ENCODE assay signal across 22 cellular contexts in the genomic region with DNA sequence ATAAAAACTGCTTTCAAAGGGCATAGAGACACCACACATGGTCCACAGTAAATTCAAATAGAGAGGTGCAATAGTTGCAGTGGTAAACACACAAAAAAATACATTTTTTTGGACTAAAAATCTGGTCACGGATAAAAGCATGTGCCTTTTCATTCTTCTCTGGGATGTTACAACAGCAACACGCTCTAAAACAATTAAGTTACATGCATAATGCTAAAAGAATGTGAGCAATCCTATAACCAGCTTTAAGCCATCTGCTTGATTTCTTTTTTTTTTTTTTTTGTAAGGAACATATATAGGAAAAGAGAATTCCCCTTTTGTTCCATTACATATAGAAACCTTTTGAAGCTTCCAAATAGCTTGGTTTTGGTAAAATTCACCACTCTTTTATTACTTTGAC. TPM values are rescaled to one million over a fixed set of nuclear protein-coding genes. Genes with fewer than 3 reads are reported as not detected.
DNase-seq lines count a peak whose midpoint lies in the region; ATAC-seq, FAIRE-seq and TF ChIP-seq lines count a peak whose summit lies in the region.
"Had no signal": no experiment of that assay in that cellular context is flagged by ENCODE, and none has a peak within 500 bp of the region (broad histone marks: within the 10 kb centered on the region; RNA-seq: fewer than 3 reads in every experiment).

No MANE protein-coding gene starts in this region.

- intact Hi-C loops in naive thymus-derived CD4-positive, alpha-beta T cell (cut with micrococcal nuclease) = no loop called here

- H3K9ac ChIP-seq in astrocyte (ENCODE audit: low read length) = peak overlapping the region; percentile 30
- H3K9ac ChIP-seq: BLaER1 had no signal

- DNase-seq in AG04450 (ENCODE audit: low read depth, low spot score) = no peak
- DNase-seq in HS-5 (ENCODE audit: low read depth) = peak; percentile 66
- DNase-seq in astrocyte (ENCODE audit: low read depth) = peak; percentile 79
- peak; percentile 37 to 65 for DNase-seq in foreskin keratinocyte
- DNase-seq in immature natural killer cell = no peak
- no peak for DNase-seq in naive thymus-derived CD4-positive, alpha-beta T cell
- DNase-seq: 8988T; activated CD4-positive, alpha-beta T cell treated with anti-CD3 and anti-CD28 coated beads, Interleukin-2, amount 50 U/mL, for 48 hours; activated gamma-delta T cell treated with Interleukin-2 at 50 U/mL for 16 hours; activated T-cell treated with anti-CD3 and anti-CD28 coated beads for 4 hours; adrenal gland; Calu3; caudate nucleus; NCI-H1417 treated with DMSO at 0.1 percent for 48 hours; NCI-H524; upper lobe of right lung had no signal

- peaks cover 35% of the 10 kb centered on the region for H3K79me2 ChIP-seq in astrocyte (ENCODE audit: insufficient read depth, low read length)

- POLR2A ChIA-PET in AG04450 (lab: Yijun Ruan, JAX) = interaction anchor here (0.7 to 2.0 kb wide), 3 partner anchors 10 to 182 kb away, joined by 3 to 7 read pairs (median 5); no protein-coding TSS in a partner anchor
- POLR2A ChIA-PET in naive thymus-derived CD4-positive, alpha-beta T cell (lab: Charles Lee) = no interaction called here

- no peak for FAIRE-seq in astrocyte (lab: Jason Lieb, UNC)
- FAIRE-seq: H54 had no signal

- H3K9me3 Mint-ChIP-seq in astrocyte (ENCODE audit: unreplicated experiment) (no peaks in the 10 kb centered on the region), immature natural killer cell (peaks cover 1 to 5% (median 2%) of the 10 kb centered on the region in 6 donors)
- H3K9me3 Mint-ChIP-seq in naive thymus-derived CD4-positive, alpha-beta T cell = peaks cover 0 to 7% (median 0%) of the 10 kb centered on the region in 11 donors
- H3K9me3 Mint-ChIP-seq: WTC11 had no signal

- peaks cover 22% of the 10 kb centered on the region for H4K20me1 ChIP-seq in astrocyte (ENCODE audit: insufficient read depth, low read length)
- H4K20me1 ChIP-seq: BLaER1 had no signal

- H3K27me3 Mint-ChIP-seq in astrocyte (ENCODE audit: low read depth, unreplicated experiment) (no peaks in the 10 kb centered on the region), immature natural killer cell (ENCODE audit: low read depth in 3 of 3) (peaks cover 0 to 2% (median 0%) of the 10 kb centered on the region in 3 donors)
- H3K27me3 Mint-ChIP-seq in naive thymus-derived CD4-positive, alpha-beta T cell = peaks cover 0 to 25% (median 9%) of the 10 kb centered on the region in 5 donors

- H3K4me3 ChIP-seq in AG04450 (ENCODE audit: low read depth, low read length) (no peak overlapping the region), astrocyte (ENCODE audit: insufficient read depth, low read depth, low read length) (no peak overlapping the region)
- no peak overlapping the region for H3K4me3 ChIP-seq in naive thymus-derived CD4-positive, alpha-beta T cell (ENCODE audit: low read length)
- H3K4me3 ChIP-seq: adrenal gland, BLaER1, upper lobe of right lung had no signal

- H2AFZ ChIP-seq in astrocyte (ENCODE audit: low read depth, low read length) = no peak overlapping the region

- TF ChIP-seq CTCF in AG04450 (IDR thresholded peaks at IDR 0.05; ENCODE audit: low read depth, low read length) (no peak), astrocyte (IDR thresholded peaks at IDR 0.05; ENCODE audit: insufficient read depth, low read depth, low read length) (no peak), foreskin keratinocyte (conservative IDR thresholded peaks at IDR 0.05) (no peak)

- H3K36me3 Mint-ChIP-seq in astrocyte (ENCODE audit: low read depth, unreplicated experiment) = peaks cover 8% of the 10 kb centered on the region
- no peaks in the 10 kb centered on the region for H3K36me3 Mint-ChIP-seq in immature natural killer cell
- no peaks in the 10 kb centered on the region for H3K36me3 Mint-ChIP-seq in naive thymus-derived CD4-positive, alpha-beta T cell
- H3K36me3 Mint-ChIP-seq: WTC11 had no signal

- CTCF ChIA-PET in AG04450 (lab: Charles Lee) = interaction anchor here (1.5 kb wide), 1 partner anchor 196 kb away, joined by 3 read pairs; no protein-coding TSS in a partner anchor
- CTCF ChIA-PET in naive thymus-derived CD4-positive, alpha-beta T cell (lab: Charles Lee) = no interaction called here

- H3K27ac ChIP-seq in AG04450 (ENCODE audit: low read depth, low read length) (peak overlapping the region; percentile 47), astrocyte (ENCODE audit: low read depth, low read length) (peak overlapping the region; percentile 66), foreskin keratinocyte (peak overlapping the region; percentile 69)
- no peak overlapping the region for H3K27ac ChIP-seq in naive thymus-derived CD4-positive, alpha-beta T cell (ENCODE audit: low read depth, low read length)
- H3K27ac ChIP-seq: adrenal gland, BLaER1, neutrophil, upper lobe of right lung had no signal

- H3K4me3 Mint-ChIP-seq in astrocyte (ENCODE audit: unreplicated experiment) (peak overlapping the region; percentile 1), immature natural killer cell (no peak overlapping the region)
- H3K4me3 Mint-ChIP-seq in naive thymus-derived CD4-positive, alpha-beta T cell = no peak overlapping the region
- H3K4me3 Mint-ChIP-seq: WTC11 had no signal

- H3K36me3 ChIP-seq in astrocyte (ENCODE audit: insufficient read depth, low read length) = peaks cover 48% of the 10 kb centered on the region
- no peaks in the 10 kb centered on the region for H3K36me3 ChIP-seq in naive thymus-derived CD4-positive, alpha-beta T cell (ENCODE audit: control insufficient read depth in 2 of 3, insufficient read depth in 3 of 3, low read length in 3 of 3)
- H3K36me3 ChIP-seq: adrenal gland, BLaER1, neutrophil, upper lobe of right lung had no signal

- H3K4me1 ChIP-seq in astrocyte (ENCODE audit: insufficient read depth, low read length) (peaks cover 40% of the 10 kb centered on the region), foreskin keratinocyte (peaks cover 28% of the 10 kb centered on the region)
- no peaks in the 10 kb centered on the region for H3K4me1 ChIP-seq in naive thymus-derived CD4-positive, alpha-beta T cell (ENCODE audit: control insufficient read depth in 2 of 2, insufficient read depth in 2 of 2, low read length in 2 of 2)
- H3K4me1 ChIP-seq: adrenal gland, BLaER1, upper lobe of right lung had no signal

- peaks cover 3% of the 10 kb centered on the region; the same call in 1 of the 2 replicates for H3K9me3 ChIP-seq in AG04450 (ENCODE audit: control insufficient read depth, insufficient read depth, low read length)
- H3K9me3 ChIP-seq in astrocyte (ENCODE audit: insufficient read depth, low read depth, low read length) = no peaks in the 10 kb centered on the region
- H3K9me3 ChIP-seq in naive thymus-derived CD4-positive, alpha-beta T cell (ENCODE audit: control insufficient read depth in 2 of 3, low read length in 3 of 3) = no peaks in the 10 kb centered on the region
- H3K9me3 ChIP-seq: adrenal gland, BLaER1, neutrophil, upper lobe of right lung had no signal

- ATAC-seq in foreskin keratinocyte (peak; percentile 69), HG03460 (IDR thresholded peaks at IDR 0.05; ENCODE audit: unreplicated experiment) (no peak), GM18502 (IDR thresholded peaks at IDR 0.05; ENCODE audit: poor library complexity, unreplicated experiment) (no peak)
- no peak for ATAC-seq in naive thymus-derived CD4-positive, alpha-beta T cell
- ATAC-seq: upper lobe of right lung, WTC11 had no signal

- peak overlapping the region; percentile 18 for H3K4me2 ChIP-seq in astrocyte (ENCODE audit: low read length)
- H3K4me2 ChIP-seq: BLaER1 had no signal

- H3K27me3 ChIP-seq in AG04450 (ENCODE audit: control insufficient read depth, insufficient read depth, low read length) (no peaks in the 10 kb centered on the region), astrocyte (ENCODE audit: insufficient read depth, low read length) (no peaks in the 10 kb centered on the region), foreskin keratinocyte (no peaks in the 10 kb centered on the region)
- H3K27me3 ChIP-seq in naive thymus-derived CD4-positive, alpha-beta T cell (ENCODE audit: control insufficient read depth in 2 of 2, insufficient read depth in 2 of 2, low read length in 2 of 2) = no peaks in the 10 kb centered on the region
- H3K27me3 ChIP-seq: BLaER1, upper lobe of right lung had no signal

- peak overlapping the region; percentile 31 for H3K27ac Mint-ChIP-seq in astrocyte (ENCODE audit: unreplicated experiment)
- no peak overlapping the region for H3K27ac Mint-ChIP-seq in immature natural killer cell
- H3K27ac Mint-ChIP-seq in naive thymus-derived CD4-positive, alpha-beta T cell = no peak overlapping the region
- H3K27ac Mint-ChIP-seq: WTC11 had no signal

- peaks cover 22% of the 10 kb centered on the region for H3K4me1 Mint-ChIP-seq in astrocyte (ENCODE audit: low read depth, unreplicated experiment)
- H3K4me1 Mint-ChIP-seq in immature natural killer cell = no peaks in the 10 kb centered on the region
- no peaks in the 10 kb centered on the region for H3K4me1 Mint-ChIP-seq in naive thymus-derived CD4-positive, alpha-beta T cell

RNA-seq across cellular contexts. Expression of gene WNT5A, which starts 20.0 kb away (rescaled TPM):
- polyA plus RNA-seq in AG04450 (2011; rRNA removed) (168 and 203 TPM in 2 replicates), foreskin keratinocyte (4.0 and 4.9 TPM in 2 replicates), immature natural killer cell (not detected)
- polyA minus RNA-seq in AG04450 (2011; rRNA and poly(A)+ RNA removed) = 290 TPM in 2 replicates
- total RNA-seq in astrocyte (45.8 and 66.2 TPM in 2 replicates), foreskin keratinocyte (13.5 and 19.6 TPM in 2 replicates)
- total RNA-seq in naive thymus-derived CD4-positive, alpha-beta T cell = under 1 TPM in 1 of 5 experiments, not detected in 4; 0.36 TPM
- not detected for polyA plus RNA-seq in naive thymus-derived CD4-positive, alpha-beta T cell

Comparison
In these comparisons a context has a peak if more than half of its experiments do, and no peak if none do; other contexts are left out.
1. DNase-seq: peak in HS-5 (single experiment), astrocyte (single experiment) and foreskin keratinocyte (2 of 2); none in AG04450 (single experiment), immature natural killer cell (0 of 3) and naive thymus-derived CD4-positive, alpha-beta T cell (0 of 9).
2. RNA of gene WNT5A, which starts 20.0 kb away (polyA plus RNA-seq): 168 to 203 TPM in AG04450; 4.0 to 4.9 TPM in foreskin keratinocyte, not detected in immature natural killer cell and not detected in naive thymus-derived CD4-positive, alpha-beta T cell; every median in the first group is over 10 times any median in the second.